In the genomic region with DNA sequence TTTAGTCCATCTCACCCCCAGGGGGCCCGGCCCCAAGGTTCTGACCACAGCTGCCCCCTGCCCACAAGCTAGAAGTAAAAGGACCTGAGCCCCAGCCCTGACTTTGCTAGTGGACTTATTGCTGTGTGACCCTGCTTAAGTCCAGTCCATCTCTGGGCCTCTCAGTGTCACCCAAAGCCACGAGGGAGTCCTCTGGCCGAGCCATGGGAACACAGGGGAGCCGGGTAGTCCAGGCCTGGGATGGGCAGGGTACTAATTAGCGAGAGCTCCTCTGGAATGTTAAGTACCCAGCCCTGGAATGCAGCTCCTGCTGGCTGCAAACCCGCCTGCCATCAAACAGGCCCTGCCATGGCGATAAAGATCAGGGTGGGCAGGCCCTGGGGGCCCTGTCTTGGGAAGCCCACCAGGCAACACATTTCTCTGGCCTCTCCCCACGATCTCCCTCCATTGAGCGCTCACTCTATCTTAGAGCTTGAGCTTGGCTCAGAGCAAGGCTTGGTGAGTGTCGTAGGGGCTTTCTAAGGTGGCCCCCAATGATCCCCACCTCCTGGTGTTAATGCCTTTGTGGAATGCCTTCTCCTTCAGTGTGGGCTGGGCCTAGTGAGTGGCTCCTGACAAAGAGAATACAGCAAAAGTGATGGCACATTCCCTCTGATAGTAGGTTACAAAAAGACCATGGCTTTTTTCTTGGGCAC, we compare ENCODE assay signal across 1 cellular context.
TF ChIP-seq lines count a peak whose summit lies in the region.

No MANE protein-coding gene starts in this region.

TF ChIP-seq in H1, 55 proteins besides CTCF, POLR2A, EP300 and RAD21 (continued from another document):
- TF ChIP-seq CHD7 (IDR thresholded peaks at IDR 0.05; ENCODE audit: insufficient replicate concordance, low read length) (no peak), TEAD4 (IDR thresholded peaks at IDR 0.05; ENCODE audit: low read depth, low read length) (peak; percentile 99), CREB1 (IDR thresholded peaks at IDR 0.05) (no peak), MAFK (IDR thresholded peaks at IDR 0.05; ENCODE audit: low read depth, low read length) (no peak), TAF7 (optimal IDR thresholded peaks at IDR 0.05; ENCODE audit: borderline replicate concordance, low read depth, low read length) (no peak), ASH2L (IDR thresholded peaks at IDR 0.05; ENCODE audit: low read length) (peak; percentile 94), CBX5 (IDR thresholded peaks at IDR 0.05; ENCODE audit: low read depth, low read length) (no peak), TCF12 (IDR thresholded peaks at IDR 0.05; ENCODE audit: low read depth, low read length) (0 out of 2 replicates have a peak, but pooled peaks have one; percentile 48), GABPA (IDR thresholded peaks at IDR 0.05; ENCODE audit: borderline replicate concordance, insufficient read depth, low read length) (no peak), NANOG (IDR thresholded peaks at IDR 0.05; ENCODE audit: insufficient read depth, low read depth, low read length, poor library complexity, severe bottlenecking) (peak; percentile 97), YY1 (IDR thresholded peaks at IDR 0.05; ENCODE audit: low read depth, low read length) (peak; percentile 68), EZH2 (IDR thresholded peaks at IDR 0.05; ENCODE audit: low read depth, low read length, severe bottlenecking) (no peak), GTF2F1 (IDR thresholded peaks at IDR 0.05; ENCODE audit: borderline replicate concordance, low read depth, low read length) (no peak), HDAC6 (IDR thresholded peaks at IDR 0.05; ENCODE audit: low read depth, low read length) (no peak), KDM1A (IDR thresholded peaks at IDR 0.05; ENCODE audit: borderline replicate concordance, low read length) (peak; percentile 80; the same call in 1 of the 2 replicates), CEBPB (IDR thresholded peaks at IDR 0.05; ENCODE audit: low read depth, low read length) (no peak), HDAC2 (IDR thresholded peaks at IDR 0.05; ENCODE audit: borderline replicate concordance in 1 of 2, low read depth in 2 of 2, low read length in 2 of 2) (no peak), SP2 (IDR thresholded peaks at IDR 0.05; ENCODE audit: low read length) (no peak), SRF (IDR thresholded peaks at IDR 0.05; ENCODE audit: low read depth, low read length) (no peak)
- TF ChIP-seq, protein P1, sequence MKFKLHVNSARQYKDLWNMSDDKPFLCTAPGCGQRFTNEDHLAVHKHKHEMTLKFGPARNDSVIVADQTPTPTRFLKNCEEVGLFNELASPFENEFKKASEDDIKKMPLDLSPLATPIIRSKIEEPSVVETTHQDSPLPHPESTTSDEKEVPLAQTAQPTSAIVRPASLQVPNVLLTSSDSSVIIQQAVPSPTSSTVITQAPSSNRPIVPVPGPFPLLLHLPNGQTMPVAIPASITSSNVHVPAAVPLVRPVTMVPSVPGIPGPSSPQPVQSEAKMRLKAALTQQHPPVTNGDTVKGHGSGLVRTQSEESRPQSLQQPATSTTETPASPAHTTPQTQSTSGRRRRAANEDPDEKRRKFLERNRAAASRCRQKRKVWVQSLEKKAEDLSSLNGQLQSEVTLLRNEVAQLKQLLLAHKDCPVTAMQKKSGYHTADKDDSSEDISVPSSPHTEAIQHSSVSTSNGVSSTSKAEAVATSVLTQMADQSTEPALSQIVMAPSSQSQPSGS (IDR thresholded peaks at IDR 0.05; ENCODE audit: low read length) = 0 out of 2 replicates have a peak, but pooled peaks have one; percentile 48
TF ChIP-seq in H1: peak in this region for 12.
